3 cellular contexts compared by ENCODE assay signal in genomic region chr2:120148669-120149068, GRCh38.
"Had no signal": no experiment of that assay in that cellular context is flagged by ENCODE, and none has a peak within 500 bp of the region (broad histone marks: within the 10 kb centered on the region; RNA-seq: fewer than 3 reads in every experiment).

No MANE protein-coding gene starts in this region.

- ATAC-seq: GM12878 had no signal

- DNase-seq: GDM1, GF-D8 had no signal

- H3K4me3 ChIP-seq: GM12878 had no signal
